ENCODE assay signal across 32 cellular contexts in the genomic region with DNA sequence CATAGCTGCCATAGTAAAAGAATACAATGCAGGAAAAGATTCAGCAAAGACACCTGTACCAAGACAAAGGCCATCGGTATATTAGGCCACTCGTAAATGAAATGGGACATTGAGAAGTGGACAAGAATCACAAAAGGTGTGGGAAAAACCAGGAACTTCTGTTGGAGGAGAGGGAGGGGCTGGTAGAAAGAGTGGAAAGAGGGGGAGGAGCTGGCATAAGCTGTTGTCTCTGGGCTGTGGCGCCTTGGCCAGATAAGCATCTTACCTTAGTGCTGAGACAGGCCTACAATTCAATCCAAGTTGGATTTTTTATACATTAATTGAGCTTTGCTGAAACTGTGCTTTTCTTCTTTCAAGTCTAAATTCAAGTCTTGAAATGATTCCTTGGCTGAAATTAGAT. TPM values are rescaled to one million over a fixed set of nuclear protein-coding genes. Genes with fewer than 3 reads are reported as not detected.
"Had no signal": no experiment of that assay in that cellular context is flagged by ENCODE, and none has a peak within 500 bp of the region (broad histone marks: within the 10 kb centered on the region; RNA-seq: fewer than 3 reads in every experiment).

No MANE protein-coding gene starts in this region.

- DNase-seq: activated CD4-positive, alpha-beta memory T cell treated with anti-CD3 and anti-CD28 coated beads, Interleukin-2, amount 10 ng/mL, durations not matched to agents 7 days and 5 days; activated CD4-positive, alpha-beta T cell treated with anti-CD3 and anti-CD28 coated beads for 36 hours; activated CD4-positive, alpha-beta T cell treated with anti-CD3 and anti-CD28 coated beads, Interleukin-2, amount 50 U/mL, for 1 hour; activated gamma-delta T cell treated with Interleukin-2 at 50 U/mL for 16 hours; activated naive CD4-positive, alpha-beta T cell treated with anti-CD3 and anti-CD28 coated beads, Interleukin-2, amount 10 ng/mL, durations not matched to agents 7 days and 5 days; activated naive CD8-positive, alpha-beta T cell treated with anti-CD3 and anti-CD28 coated beads for 36 hours; activated T-cell treated with anti-CD3 and anti-CD28 coated beads for 4 hours; activated T-cell treated with anti-CD3 and anti-CD28 coated beads, Interleukin-2, amount 50 U/mL, for 48 hours; adrenal gland; anterior cingulate cortex; caudate nucleus; MG63; MV-4-11; NCI-H1092 treated with DMSO at 0.1 percent for 48 hours; NCI-H1417 treated with DMSO at 0.1 percent for 48 hours; NCI-H1694; NCI-H2029 treated with DMSO at 0.1 percent for 48 hours; NCI-H446; NCI-H524 treated with DMSO at 0.1 percent for 48 hours; NCI-H748 treated with DMSO at 0.1 percent for 48 hours; OCI-M1; Right ventricle myocardium superior; RPMI8226; SJCRH30; T-cell; T-helper 2 cell; T1000 had no signal

- H3K27ac ChIP-seq: adrenal gland, SJCRH30 had no signal

- H3K4me3 ChIP-seq: adrenal gland, MG63, SJCRH30 had no signal

- H3K9me3 ChIP-seq: adrenal gland, MG63, SJCRH30 had no signal

- FAIRE-seq: TTC549 had no signal

- H3K36me3 ChIP-seq: adrenal gland, MG63, SJCRH30 had no signal

- H3K27me3 ChIP-seq: adrenal gland, MG63, SJCRH30 had no signal

- ATAC-seq: activated CD4-positive, alpha-beta T cell treated with anti-CD3 and anti-CD28 coated beads for 36 hours; activated T-helper 17 cell treated with anti-CD3 and anti-CD28 coated beads, Interleukin-2, amount 50 U/mL, for 72 hours; Panc1; T-cell had no signal

RNA-seq across cellular contexts. Expression of a gene that starts 49.9 kb away (rescaled TPM):
- total RNA-seq: activated CD4-positive, alpha-beta T cell treated with anti-CD3 and anti-CD28 coated beads for 36 hours; activated CD8-positive, alpha-beta memory T cell treated with anti-CD3 and anti-CD28 coated beads for 36 hours; activated naive CD8-positive, alpha-beta T cell treated with anti-CD3 and anti-CD28 coated beads for 36 hours; T-cell had no signal

RNA-seq across cellular contexts. Expression of a gene that starts 50.0 kb away (rescaled TPM):
- total RNA-seq: activated CD4-positive, alpha-beta memory T cell treated with anti-CD3 and anti-CD28 coated beads, Interleukin-2, amount 10 ng/mL, durations not matched to agents 7 days and 5 days; activated CD4-positive, alpha-beta T cell treated with anti-CD3 and anti-CD28 coated beads for 36 hours; activated CD8-positive, alpha-beta memory T cell treated with anti-CD3 and anti-CD28 coated beads for 36 hours; activated naive CD8-positive, alpha-beta T cell treated with anti-CD3 and anti-CD28 coated beads for 36 hours; activated T-helper 17 cell treated with anti-CD3 and anti-CD28 coated beads, Interleukin-2, amount 50 U/mL, for 72 hours; adrenal gland; cerebellum; Right ventricle myocardium superior; SJCRH30; T-cell had no signal
- polyA plus RNA-seq: adrenal gland had no signal
